ENCODE assay signal across 7 cellular contexts in the genomic region with DNA sequence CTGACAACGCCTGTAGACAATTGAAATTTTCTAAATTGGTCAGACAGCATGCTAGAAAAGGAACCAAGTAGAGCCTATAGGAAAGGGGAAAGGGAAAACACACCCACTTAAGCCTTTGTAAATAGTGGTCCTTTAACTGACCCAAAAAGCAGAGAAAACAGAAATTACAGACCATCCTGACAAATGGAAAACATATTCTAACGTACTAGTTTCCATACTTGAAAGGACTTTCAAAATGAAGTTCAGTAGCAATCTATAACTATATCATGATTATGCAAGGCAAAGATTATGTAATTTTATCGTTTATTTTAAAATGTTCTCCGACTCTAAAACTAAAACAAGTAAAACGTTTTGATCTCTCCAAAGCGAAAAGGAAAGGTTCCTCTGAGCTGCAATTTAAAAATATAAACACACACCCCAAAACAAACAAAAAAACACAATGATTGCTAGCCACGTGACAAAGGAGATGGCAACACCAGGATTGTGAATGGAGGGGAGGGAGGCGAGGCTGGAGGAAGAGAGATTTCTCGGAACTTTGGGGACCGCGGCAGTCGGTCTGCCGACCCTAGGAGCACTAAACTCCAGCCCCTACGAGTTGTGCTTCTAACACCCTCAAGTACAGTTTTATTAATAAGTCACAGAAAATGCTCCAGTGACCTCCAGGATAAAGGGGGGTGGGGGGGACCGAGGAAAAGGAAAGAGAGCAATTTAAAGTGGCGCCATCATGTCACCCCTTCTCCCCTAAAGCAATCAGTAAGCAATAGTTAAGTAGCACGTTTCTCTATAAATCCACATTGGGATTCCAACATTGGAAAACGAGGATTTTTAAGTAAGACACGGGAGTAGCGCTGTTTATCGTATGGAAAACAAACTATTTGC. TPM values are rescaled to one million over a fixed set of nuclear protein-coding genes. Genes with fewer than 3 reads are reported as not detected.
DNase-seq lines count a peak whose midpoint lies in the region; ATAC-seq and TF ChIP-seq lines count a peak whose summit lies in the region.

No MANE protein-coding gene starts in this region.

- peaks cover 72% of the 10 kb centered on the region for H3K4me1 Mint-ChIP-seq in central memory CD8-positive, alpha-beta T cell

- H3K9me3 Mint-ChIP-seq in central memory CD8-positive, alpha-beta T cell: no peaks in the 10 kb centered on the region

- H3K4me3 ChIP-seq in DOHH2 (ENCODE audit: low read length): peak overlapping the region; percentile 78
- H3K4me3 ChIP-seq in HUES64 (ENCODE audit: low read length): peak overlapping the region; percentile 90
- H3K4me3 ChIP-seq in right lobe of liver: peak overlapping the region; percentile 81 to 90 (median 83)

- H3K4me1 ChIP-seq in DOHH2 (ENCODE audit: control insufficient read depth, low read length): peaks cover 67% of the 10 kb centered on the region
- peaks cover 48% of the 10 kb centered on the region for H3K4me1 ChIP-seq in HUES64 (ENCODE audit: insufficient read depth, low read length)
- peaks cover 0 to 61% (median 0%) of the 10 kb centered on the region in 4 donors for H3K4me1 ChIP-seq in right lobe of liver

- peak overlapping the region; percentile 98 for H3K9ac ChIP-seq in HUES64 (ENCODE audit: low read depth, low read length)

- H3K27me3 ChIP-seq in DOHH2 (ENCODE audit: control insufficient read depth, low read length) (no peaks in the 10 kb centered on the region), HUES64 (ENCODE audit: insufficient read depth, low read length) (no peaks in the 10 kb centered on the region), right lobe of liver (no peaks in the 10 kb centered on the region)

- peak; percentile 40 for DNase-seq in RPMI8226
- no peak for DNase-seq in central memory CD8-positive, alpha-beta T cell (ENCODE audit: low spot score in 2 of 2)
- no peak for DNase-seq in right lobe of liver
- DNase-seq in substantia nigra (lab: John Stamatoyannopoulos, UW): peak in 37 of 49 donors; percentile 4 to 74 (median 27)

- H3K36me3 Mint-ChIP-seq in central memory CD8-positive, alpha-beta T cell (ENCODE audit: insufficient read depth): peaks cover 40% of the 10 kb centered on the region

- intact Hi-C loops in right lobe of liver (cut with DNase I): loop anchor here (5.0 to 10.0 kb wide), 2 partner anchors 83 to 144 kb away; no protein-coding TSS in a partner anchor

- H3K27ac Mint-ChIP-seq in central memory CD8-positive, alpha-beta T cell (ENCODE audit: low read depth): peak overlapping the region; percentile 96

- WGBS in HUES64: 2% methylated on average over 18 of the region's 21 CpGs
- WGBS in right lobe of liver (ENCODE audit: insufficient coverage, low coverage, low lambda C conversion rate, missing lambda C conversion rate): under 1% methylated on average over 21 of the region's 21 CpGs

- H3K27ac ChIP-seq in DOHH2 (ENCODE audit: low read depth, low read length): peak overlapping the region; percentile 86
- H3K27ac ChIP-seq in HUES64 (ENCODE audit: low read depth, low read length): peak overlapping the region; percentile 99
- H3K27ac ChIP-seq in right lobe of liver: peak overlapping the region; percentile 95 to 99 (median 99)
- H3K27ac ChIP-seq in substantia nigra (ENCODE audit: low read depth, low read length, poor library complexity, severe bottlenecking): peak overlapping the region; percentile 99

- no peak for ATAC-seq in central memory CD8-positive, alpha-beta T cell (replicated peaks; ENCODE audit: extremely low read depth, poor library complexity, severe bottlenecking)
- ATAC-seq in right lobe of liver (no peak), GM18870 (IDR thresholded peaks at IDR 0.05; ENCODE audit: unreplicated experiment) (no peak)

- peaks cover 47% of the 10 kb centered on the region for H3K36me3 ChIP-seq in DOHH2 (ENCODE audit: control insufficient read depth, low read length)
- H3K36me3 ChIP-seq in HUES64 (ENCODE audit: insufficient read depth, low read length): no peaks in the 10 kb centered on the region
- no peaks in the 10 kb centered on the region for H3K36me3 ChIP-seq in right lobe of liver

- no peak for TF ChIP-seq POLR2A in right lobe of liver (IDR thresholded peaks at IDR 0.05)

- peaks cover 46% of the 10 kb centered on the region for H4K20me1 ChIP-seq in DOHH2 (ENCODE audit: control insufficient read depth, insufficient read depth, low read depth, low read length)

- no peaks in the 10 kb centered on the region for H3K9me2 ChIP-seq in DOHH2 (replicated peaks; ENCODE audit: control insufficient read depth, low read length)

- no peaks in the 10 kb centered on the region for H3K27me3 Mint-ChIP-seq in central memory CD8-positive, alpha-beta T cell

- peak overlapping the region; percentile 99 for H3K4me3 Mint-ChIP-seq in central memory CD8-positive, alpha-beta T cell

- peak; percentile 16 for TF ChIP-seq CTCF in DOHH2 (IDR thresholded peaks at IDR 0.05; ENCODE audit: low read depth, low read length, poor library complexity, severe bottlenecking)
- no peak for TF ChIP-seq CTCF in right lobe of liver (IDR thresholded peaks at IDR 0.05)

- H3K79me2 ChIP-seq in DOHH2 (ENCODE audit: control insufficient read depth, low read length): peaks cover 91% of the 10 kb centered on the region

- H3F3A ChIP-seq in DOHH2 (ENCODE audit: control insufficient read depth, insufficient read depth): peaks cover 39% of the 10 kb centered on the region

- peak overlapping the region; percentile 72 for H3K4me2 ChIP-seq in DOHH2 (ENCODE audit: low read length)

- no peaks in the 10 kb centered on the region for H3K9me3 ChIP-seq in DOHH2 (ENCODE audit: control insufficient read depth, insufficient read depth, low read length)
- no peaks in the 10 kb centered on the region for H3K9me3 ChIP-seq in HUES64 (ENCODE audit: insufficient read depth, low read depth, low read length)
- no peaks in the 10 kb centered on the region for H3K9me3 ChIP-seq in right lobe of liver

RNA-seq across cellular contexts. Expression of gene KANSL1, which starts 1.7 kb away (rescaled TPM):
- polyA plus RNA-seq in HUES64 (2013, experiment 1 of 2): 30.6 TPM
- polyA plus RNA-seq in HUES64 (2013, experiment 2 of 2): 31.4 TPM
- 10 to 100 TPM; 23.1 to 29.5 (median 25.9) TPM for total RNA-seq in right lobe of liver

Comparison
In these comparisons a context has a peak if more than half of its experiments do, and no peak if none do; other contexts are left out.
1. DNase-seq: peak in RPMI8226 (single experiment) and substantia nigra (37 of 49); none in central memory CD8-positive, alpha-beta T cell (0 of 2) and right lobe of liver (0 of 3).
2. Peak in every context shown above with its lines, with median percentiles within 50 percentile points of each other: H3K27ac ChIP-seq and H3K4me3 ChIP-seq.